Comparison of ENCODE assay signal across 11 cellular contexts in the genomic region with DNA sequence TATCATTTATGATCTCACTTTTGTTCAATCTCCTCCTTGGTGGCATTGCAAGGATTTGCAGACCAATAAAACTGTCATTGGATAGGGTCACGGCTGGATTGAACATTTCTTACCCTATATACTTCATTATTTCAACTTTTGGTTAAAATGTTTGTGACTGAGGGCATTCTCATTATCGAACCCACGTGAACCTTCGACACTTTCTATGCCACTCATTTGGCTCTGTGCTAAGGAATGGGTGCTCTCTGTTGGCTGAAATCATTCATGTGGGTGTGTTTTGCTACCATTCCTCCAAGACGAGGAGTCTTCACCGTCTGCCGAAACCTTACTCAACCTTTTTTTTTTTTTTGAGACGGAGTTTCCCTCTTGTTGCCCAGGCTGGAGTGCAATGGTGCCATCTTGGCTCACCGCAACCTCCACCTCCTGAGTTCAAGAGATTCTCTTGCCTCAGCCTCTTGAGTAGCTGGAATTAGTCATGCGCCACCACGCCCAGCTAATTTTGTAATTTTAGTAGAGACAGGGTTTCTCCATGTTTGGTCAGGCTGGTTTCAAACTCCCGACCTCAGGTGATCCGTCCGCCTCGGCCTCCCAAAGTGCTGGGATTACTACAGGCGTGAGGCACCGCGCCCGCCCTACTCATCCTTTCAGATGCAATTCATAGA.
DNase-seq lines count a peak whose midpoint lies in the region; ATAC-seq and TF ChIP-seq lines count a peak whose summit lies in the region.
"Had no signal": no experiment of that assay in that cellular context is flagged by ENCODE, and none has a peak within 500 bp of the region (broad histone marks: within the 10 kb centered on the region; RNA-seq: fewer than 3 reads in every experiment).

No MANE protein-coding gene starts in this region.

- TF ChIP-seq POLR2A in suprapubic skin (IDR thresholded peaks at IDR 0.05): no peak

- no peak overlapping the region for H3K4me3 Mint-ChIP-seq in activated T-cell treated with anti-CD3 and anti-CD28 coated beads, Interleukin-2, amount 50 U/mL, for 72 hours
- no peak overlapping the region for H3K4me3 Mint-ChIP-seq in WTC11

- peaks cover 0 to 4% of the 10 kb centered on the region in 2 donors for H3K36me3 Mint-ChIP-seq in activated T-cell treated with anti-CD3 and anti-CD28 coated beads, Interleukin-2, amount 50 U/mL, for 72 hours (ENCODE audit: insufficient read depth in 2 of 2)
- H3K36me3 Mint-ChIP-seq in WTC11: no peaks in the 10 kb centered on the region

- H3K4me1 Mint-ChIP-seq in activated T-cell treated with anti-CD3 and anti-CD28 coated beads, Interleukin-2, amount 50 U/mL, for 72 hours (ENCODE audit: low read depth): no peaks in the 10 kb centered on the region
- H3K4me1 Mint-ChIP-seq in WTC11: peaks cover 14% of the 10 kb centered on the region

- no peaks in the 10 kb centered on the region for H3K36me3 ChIP-seq in suprapubic skin

- WGBS in right cardiac atrium: 80% methylated on average over 19 of the region's 19 CpGs
- 52% methylated on average over 19 of the region's 19 CpGs for WGBS in suprapubic skin

- H3K27me3 ChIP-seq in right cardiac atrium (ENCODE audit: control insufficient read depth, insufficient read depth): no peaks in the 10 kb centered on the region
- no peaks in the 10 kb centered on the region for H3K27me3 ChIP-seq in suprapubic skin

- H3K27ac ChIP-seq in right cardiac atrium (ENCODE audit: low read length) (peak overlapping the region; percentile 65), suprapubic skin (peak overlapping the region; percentile 94)
- H3K27ac ChIP-seq: neutrophil had no signal

- CTCF ChIA-PET in WTC11 (lab: Charles Lee): no interaction called here

- H3K27ac Mint-ChIP-seq in activated T-cell treated with anti-CD3 and anti-CD28 coated beads, Interleukin-2, amount 50 U/mL, for 72 hours: peak overlapping the region; percentile 18
- no peak overlapping the region for H3K27ac Mint-ChIP-seq in WTC11

- intact Hi-C loops in right cardiac atrium (cut with DNase I): no loop called here

- no peak for ATAC-seq in activated T-cell treated with anti-CD3 and anti-CD28 coated beads, Interleukin-2, amount 50 U/mL, for 72 hours (replicated peaks in 1 of 2)
- ATAC-seq in WTC11: no peak
- ATAC-seq in right cardiac atrium: no peak

- no peaks in the 10 kb centered on the region for H3K27me3 Mint-ChIP-seq in activated T-cell treated with anti-CD3 and anti-CD28 coated beads, Interleukin-2, amount 50 U/mL, for 72 hours (ENCODE audit: low read depth)
- no peaks in the 10 kb centered on the region for H3K27me3 Mint-ChIP-seq in WTC11 (ENCODE audit: low read depth)

- H3K4me1 ChIP-seq in right cardiac atrium (ENCODE audit: control insufficient read depth, insufficient read depth, low read length) (peaks cover 9% of the 10 kb centered on the region), suprapubic skin (peaks cover 68% of the 10 kb centered on the region)

- in situ Hi-C loops in GM13977 (cut with MboI; ENCODE audit: low pct_unique_long_range_greater_than_20kb, low sequenced_read_pairs, unreplicated experiment): no loop called here

- H3K4me3 ChIP-seq in right cardiac atrium (ENCODE audit: low read length) (no peak overlapping the region), suprapubic skin (no peak overlapping the region)

- no peaks in the 10 kb centered on the region for H3K9me3 ChIP-seq in right cardiac atrium (ENCODE audit: control insufficient read depth, low read length)
- no peaks in the 10 kb centered on the region for H3K9me3 ChIP-seq in suprapubic skin
- H3K9me3 ChIP-seq: neutrophil had no signal

- no peaks in the 10 kb centered on the region for H3K9me3 Mint-ChIP-seq in activated T-cell treated with anti-CD3 and anti-CD28 coated beads, Interleukin-2, amount 50 U/mL, for 72 hours
- H3K9me3 Mint-ChIP-seq in WTC11: no peaks in the 10 kb centered on the region

- TF ChIP-seq EP300 in suprapubic skin (IDR thresholded peaks at IDR 0.05): no peak

- no peak for DNase-seq in activated T-cell treated with anti-CD3 and anti-CD28 coated beads, Interleukin-2, amount 50 U/mL, for 72 hours
- no peak for DNase-seq in activated T-cell treated with anti-CD3 and anti-CD28 coated beads, Interleukin-2, amount 50 U/mL, for 48 hours
- DNase-seq in WTC11 (ENCODE audit: low spot score): no peak
- no peak for DNase-seq in right cardiac atrium
- DNase-seq in suprapubic skin (ENCODE audit: low spot score in 2 of 2): no peak
- no peak for DNase-seq in GM13977 (ENCODE audit: low spot score)
- DNase-seq in NCI-H774 (lab: John Stamatoyannopoulos, UW): no peak
- DNase-seq in T-helper 9 cell: no peak
- DNase-seq: stimulated activated CD4-positive, alpha-beta T cell treated with anti-CD3 and anti-CD28 coated beads, Interleukin-1b, Interleukin-23, amount 100 ng/mL, for 48 hours; T1000 had no signal

- no peak for TF ChIP-seq CTCF in WTC11 (IDR thresholded peaks at IDR 0.05)
- TF ChIP-seq CTCF in suprapubic skin (IDR thresholded peaks at IDR 0.05): no peak
- TF ChIP-seq CTCF in GM13977 (IDR thresholded peaks at IDR 0.05; ENCODE audit: extremely low read depth, insufficient read depth, missing control alignments): no peak

- POLR2A ChIA-PET in WTC11 (lab: Charles Lee): interaction anchor here (0.7 kb wide), 1 partner anchor 225 kb away, joined by 3 read pairs; no protein-coding TSS in a partner anchor

TF ChIP-seq in WTC11, 78 proteins besides CTCF, POLR2A, EP300 and RAD21:
- TF ChIP-seq, protein P1, sequence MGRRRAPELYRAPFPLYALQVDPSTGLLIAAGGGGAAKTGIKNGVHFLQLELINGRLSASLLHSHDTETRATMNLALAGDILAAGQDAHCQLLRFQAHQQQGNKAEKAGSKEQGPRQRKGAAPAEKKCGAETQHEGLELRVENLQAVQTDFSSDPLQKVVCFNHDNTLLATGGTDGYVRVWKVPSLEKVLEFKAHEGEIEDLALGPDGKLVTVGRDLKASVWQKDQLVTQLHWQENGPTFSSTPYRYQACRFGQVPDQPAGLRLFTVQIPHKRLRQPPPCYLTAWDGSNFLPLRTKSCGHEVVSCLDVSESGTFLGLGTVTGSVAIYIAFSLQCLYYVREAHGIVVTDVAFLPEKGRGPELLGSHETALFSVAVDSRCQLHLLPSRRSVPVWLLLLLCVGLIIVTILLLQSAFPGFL (CRISPR knock-in tag; IDR thresholded peaks at IDR 0.05; ENCODE audit: borderline replicate concordance): no peak
- TF ChIP-seq, protein P2, sequence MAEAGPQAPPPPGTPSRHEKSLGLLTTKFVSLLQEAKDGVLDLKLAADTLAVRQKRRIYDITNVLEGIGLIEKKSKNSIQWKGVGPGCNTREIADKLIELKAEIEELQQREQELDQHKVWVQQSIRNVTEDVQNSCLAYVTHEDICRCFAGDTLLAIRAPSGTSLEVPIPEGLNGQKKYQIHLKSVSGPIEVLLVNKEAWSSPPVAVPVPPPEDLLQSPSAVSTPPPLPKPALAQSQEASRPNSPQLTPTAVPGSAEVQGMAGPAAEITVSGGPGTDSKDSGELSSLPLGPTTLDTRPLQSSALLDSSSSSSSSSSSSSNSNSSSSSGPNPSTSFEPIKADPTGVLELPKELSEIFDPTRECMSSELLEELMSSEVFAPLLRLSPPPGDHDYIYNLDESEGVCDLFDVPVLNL (CRISPR knock-in tag; IDR thresholded peaks at IDR 0.05; ENCODE audit: borderline replicate concordance, low read depth): no peak
- TF ChIP-seq PRRX2 (CRISPR knock-in tag; IDR thresholded peaks at IDR 0.05): 0 out of 2 replicates have a peak, but pooled peaks have one; percentile 33
